12 cellular contexts compared by ENCODE assay signal in genomic region chr11:12765428-12765827, GRCh38.
A peak's percentile ranks its signal among the peaks of the same experiment; 100 is the strongest.
DNase-seq lines count a peak whose midpoint lies in the region; ATAC-seq lines count a peak whose summit lies in the region.
"Had no signal": no experiment of that assay in that cellular context is flagged by ENCODE, and none has a peak within 500 bp of the region (broad histone marks: within the 10 kb centered on the region; RNA-seq: fewer than 3 reads in every experiment).

No MANE protein-coding gene starts in this region.

- CTCF ChIA-PET in activated CD4-positive, alpha-beta memory T cell treated with anti-CD3 and anti-CD28 coated beads, Interleukin-2, amount 10 ng/mL, durations not matched to agents 7 days and 5 days (lab: Charles Lee): no interaction called here

- peaks cover 0 to 65% (median 0%) of the 10 kb centered on the region in 11 experiments; a peak in 4 of 22 replicates for H3K27me3 ChIP-seq in BLaER1 treated with 17β-estradiol and CSF1 and Interleukin-3, amounts not matched to agents 10 nM and 100 nM
- no peaks in the 10 kb centered on the region for H3K27me3 ChIP-seq in adipocyte (replicated peaks; ENCODE audit: control insufficient read depth, insufficient read depth, low read length)
- H3K27me3 ChIP-seq in muscle layer of colon (ENCODE audit: control insufficient read depth in 1 of 2, insufficient read depth in 2 of 2, low read length in 2 of 2): no peaks in the 10 kb centered on the region

- no peak overlapping the region for H3K4me3 Mint-ChIP-seq in activated CD4-positive, alpha-beta memory T cell treated with anti-CD3 and anti-CD28 coated beads, Interleukin-2, amount 10 ng/mL, durations not matched to agents 7 days and 5 days
- H3K4me3 Mint-ChIP-seq in stimulated activated effector memory CD8-positive, alpha-beta T cell treated with anti-CD3 and anti-CD28 coated beads, Interleukin-12 subunit alpha, Interleukin-12 subunit beta, amount 100 ng/mL, for 72 hours: no peak overlapping the region
- H3K4me3 Mint-ChIP-seq: activated CD4-positive, alpha-beta T cell treated with anti-CD3 and anti-CD28 coated beads for 36 hours; activated naive CD8-positive, alpha-beta T cell had no signal

- H3K4me2 ChIP-seq in BLaER1 treated with 17β-estradiol and CSF1 and Interleukin-3, amounts not matched to agents 10 nM and 100 nM: peak overlapping the region in 6 of 11 experiments; percentile 3 to 43 (median 17); a peak in 4 of 22 replicates

- H3K27ac Mint-ChIP-seq in activated CD4-positive, alpha-beta memory T cell treated with anti-CD3 and anti-CD28 coated beads, Interleukin-2, amount 10 ng/mL, durations not matched to agents 7 days and 5 days: no peak overlapping the region
- no peak overlapping the region for H3K27ac Mint-ChIP-seq in stimulated activated effector memory CD8-positive, alpha-beta T cell treated with anti-CD3 and anti-CD28 coated beads, Interleukin-12 subunit alpha, Interleukin-12 subunit beta, amount 100 ng/mL, for 72 hours
- H3K27ac Mint-ChIP-seq: activated CD4-positive, alpha-beta T cell treated with anti-CD3 and anti-CD28 coated beads for 36 hours; activated naive CD8-positive, alpha-beta T cell had no signal

- H3K4me1 ChIP-seq in BLaER1 treated with 17β-estradiol and CSF1 and Interleukin-3, amounts not matched to agents 10 nM and 100 nM: peaks cover 15 to 40% (median 25%) of the 10 kb centered on the region in 10 experiments
- H3K4me1 ChIP-seq in adipocyte (ENCODE audit: control insufficient read depth, insufficient read depth, low read length) (peaks cover 41% of the 10 kb centered on the region), muscle layer of colon (ENCODE audit: insufficient read depth, low read length) (peaks cover 80% of the 10 kb centered on the region)

- no peaks in the 10 kb centered on the region for H3K36me3 Mint-ChIP-seq in activated CD4-positive, alpha-beta memory T cell treated with anti-CD3 and anti-CD28 coated beads, Interleukin-2, amount 10 ng/mL, durations not matched to agents 7 days and 5 days (ENCODE audit: low read depth)
- H3K36me3 Mint-ChIP-seq in stimulated activated effector memory CD8-positive, alpha-beta T cell treated with anti-CD3 and anti-CD28 coated beads, Interleukin-12 subunit alpha, Interleukin-12 subunit beta, amount 100 ng/mL, for 72 hours: no peaks in the 10 kb centered on the region
- H3K36me3 Mint-ChIP-seq: activated naive CD8-positive, alpha-beta T cell had no signal

- H3K9me3 Mint-ChIP-seq in activated CD4-positive, alpha-beta memory T cell treated with anti-CD3 and anti-CD28 coated beads, Interleukin-2, amount 10 ng/mL, durations not matched to agents 7 days and 5 days: no peaks in the 10 kb centered on the region
- no peaks in the 10 kb centered on the region for H3K9me3 Mint-ChIP-seq in stimulated activated effector memory CD8-positive, alpha-beta T cell treated with anti-CD3 and anti-CD28 coated beads, Interleukin-12 subunit alpha, Interleukin-12 subunit beta, amount 100 ng/mL, for 72 hours

- peaks cover 2% of the 10 kb centered on the region for H3K4me1 Mint-ChIP-seq in activated CD4-positive, alpha-beta memory T cell treated with anti-CD3 and anti-CD28 coated beads, Interleukin-2, amount 10 ng/mL, durations not matched to agents 7 days and 5 days
- no peaks in the 10 kb centered on the region for H3K4me1 Mint-ChIP-seq in stimulated activated effector memory CD8-positive, alpha-beta T cell treated with anti-CD3 and anti-CD28 coated beads, Interleukin-12 subunit alpha, Interleukin-12 subunit beta, amount 100 ng/mL, for 72 hours

- H3K9me3 ChIP-seq in BLaER1 treated with 17β-estradiol and CSF1 and Interleukin-3, amounts not matched to agents 10 nM and 100 nM (replicated peaks in 1 of 11): peaks cover 0 to 10% (median 0%) of the 10 kb centered on the region in 11 experiments; a peak in 6 of 22 replicates
- H3K9me3 ChIP-seq in adipocyte (ENCODE audit: control insufficient read depth, low read length) (no peaks in the 10 kb centered on the region), muscle layer of colon (ENCODE audit: low read length) (no peaks in the 10 kb centered on the region)

- no peak for ATAC-seq in stimulated activated effector memory CD8-positive, alpha-beta T cell treated with anti-CD3 and anti-CD28 coated beads, Interleukin-12 subunit alpha, Interleukin-12 subunit beta, amount 100 ng/mL, for 72 hours
- ATAC-seq in HG03354 (IDR thresholded peaks at IDR 0.05; ENCODE audit: poor library complexity, severe bottlenecking, unreplicated experiment): no peak
- ATAC-seq in GM18502 (IDR thresholded peaks at IDR 0.05; ENCODE audit: poor library complexity, unreplicated experiment): no peak
- ATAC-seq: activated CD4-positive, alpha-beta T cell treated with anti-CD3 and anti-CD28 coated beads for 36 hours; HCT116 had no signal

- peaks cover 12% of the 10 kb centered on the region for H3K27me3 Mint-ChIP-seq in activated CD4-positive, alpha-beta memory T cell treated with anti-CD3 and anti-CD28 coated beads, Interleukin-2, amount 10 ng/mL, durations not matched to agents 7 days and 5 days

- peak; percentile 84 for DNase-seq in NCI-H2029 treated with DMSO at 0.1 percent for 48 hours (lab: John Stamatoyannopoulos, UW)
- peak; percentile 59 for DNase-seq in adipocyte (ENCODE audit: low read depth)
- no peak for DNase-seq in activated CD4-positive, alpha-beta memory T cell treated with anti-CD3 and anti-CD28 coated beads, Interleukin-2, amount 10 ng/mL, durations not matched to agents 7 days and 5 days
- DNase-seq in stimulated activated effector memory CD8-positive, alpha-beta T cell treated with anti-CD3 and anti-CD28 coated beads, Interleukin-12 subunit alpha, Interleukin-12 subunit beta, amount 100 ng/mL, for 72 hours (ENCODE audit: low spot score in 2 of 2): no peak
- DNase-seq: activated CD4-positive, alpha-beta T cell treated with anti-CD3 and anti-CD28 coated beads for 36 hours; stimulated activated CD4-positive, alpha-beta T cell treated with anti-CD3 and anti-CD28 coated beads, Interleukin-12 subunit alpha, Interleukin-12 subunit beta, amount 100 ng/mL, for 4 hours had no signal

- POLR2A ChIA-PET in activated CD4-positive, alpha-beta memory T cell treated with anti-CD3 and anti-CD28 coated beads, Interleukin-2, amount 10 ng/mL, durations not matched to agents 7 days and 5 days (lab: Charles Lee): no interaction called here

- H3K9ac ChIP-seq in BLaER1 treated with 17β-estradiol and CSF1 and Interleukin-3, amounts not matched to agents 10 nM and 100 nM: no peak overlapping the region
- no peak overlapping the region for H3K9ac ChIP-seq in adipocyte (ENCODE audit: low read length)
- H3K9ac ChIP-seq in muscle layer of colon (ENCODE audit: low read length): no peak overlapping the region

- no peaks in the 10 kb centered on the region for H3K36me3 ChIP-seq in BLaER1 treated with 17β-estradiol and CSF1 and Interleukin-3, amounts not matched to agents 10 nM and 100 nM
- H3K36me3 ChIP-seq in adipocyte (ENCODE audit: control insufficient read depth, insufficient read depth, low read length, severe bottlenecking): peaks cover 23% of the 10 kb centered on the region
- peaks cover 13% of the 10 kb centered on the region for H3K36me3 ChIP-seq in muscle layer of colon (ENCODE audit: insufficient read depth, low read length)

- no peak overlapping the region for H3K4me3 ChIP-seq in BLaER1 treated with 17β-estradiol and CSF1 and Interleukin-3, amounts not matched to agents 10 nM and 100 nM
- H3K4me3 ChIP-seq in adipocyte (ENCODE audit: low read length) (no peak overlapping the region), muscle layer of colon (ENCODE audit: low read depth in 1 of 2, low read length in 2 of 2) (no peak overlapping the region)

- H4K20me1 ChIP-seq in BLaER1 treated with 17β-estradiol and CSF1 and Interleukin-3, amounts not matched to agents 10 nM and 100 nM: peaks cover 0 to 17% (median 0%) of the 10 kb centered on the region in 11 experiments; a peak in 1 of 22 replicates

- H3K27ac ChIP-seq in BLaER1 treated with 17β-estradiol and CSF1 and Interleukin-3, amounts not matched to agents 10 nM and 100 nM: no peak overlapping the region
- peak overlapping the region; percentile 20 for H3K27ac ChIP-seq in muscle layer of colon (ENCODE audit: low read depth, low read length)

Comparison
In these comparisons a context has a peak if more than half of its experiments do, and no peak if none do; other contexts are left out.
1. DNase-seq: peak in NCI-H2029 treated with DMSO at 0.1 percent for 48 hours (single experiment) and adipocyte (single experiment); none in activated CD4-positive, alpha-beta memory T cell treated with anti-CD3 and anti-CD28 coated beads, Interleukin-2, amount 10 ng/mL, durations not matched to agents 7 days and 5 days (single experiment) and stimulated activated effector memory CD8-positive, alpha-beta T cell treated with anti-CD3 and anti-CD28 coated beads, Interleukin-12 subunit alpha, Interleukin-12 subunit beta, amount 100 ng/mL, for 72 hours (0 of 2).